Comparison of ENCODE assay signal across 2 cellular contexts in the genomic region with DNA sequence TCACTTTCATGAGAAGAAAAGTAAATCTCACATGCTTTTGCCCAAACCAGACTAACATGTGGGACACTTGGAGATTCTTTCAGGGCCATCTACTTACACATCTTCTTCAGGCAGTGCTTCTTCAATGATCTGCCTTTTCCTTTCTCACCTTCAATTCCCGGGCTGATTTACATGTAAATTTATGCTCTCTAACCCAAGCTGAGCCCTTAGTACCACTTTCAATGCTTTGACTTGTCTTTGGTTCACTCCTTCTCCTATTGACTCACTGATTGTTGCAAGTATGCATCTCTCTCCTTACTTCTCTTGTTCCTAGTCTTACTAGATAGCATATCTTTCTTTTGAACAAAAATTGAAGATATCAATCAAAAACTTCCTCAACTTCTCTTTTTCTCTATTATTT.
TF ChIP-seq lines count a peak whose summit lies in the region.

No MANE protein-coding gene starts in this region.

TF ChIP-seq in GM23338, 12 proteins besides CTCF, POLR2A, EP300 and RAD21 (continued from another document):
- TF ChIP-seq REST (IDR thresholded peaks at IDR 0.05; ENCODE audit: unreplicated experiment) (no peak), CREB1 (CRISPR knock-in tag; IDR thresholded peaks at IDR 0.05; ENCODE audit: low read depth) (no peak), EZH2phosphoT487 (IDR thresholded peaks at IDR 0.05; ENCODE audit: unreplicated experiment) (no peak), ZNF114 (CRISPR knock-in tag; IDR thresholded peaks at IDR 0.05) (no peak), ETS1 (IDR thresholded peaks at IDR 0.05) (no peak), ZNF331 (CRISPR knock-in tag; IDR thresholded peaks at IDR 0.05; ENCODE audit: low read depth) (no peak), NANOG (IDR thresholded peaks at IDR 0.05; ENCODE audit: borderline replicate concordance) (no peak)

TF ChIP-seq in WTC11, 78 proteins besides CTCF, POLR2A, EP300 and RAD21 (continued from another document):
- TF ChIP-seq ZNF532 (CRISPR knock-in tag; IDR thresholded peaks at IDR 0.05; ENCODE audit: borderline replicate concordance) (no peak), FOXP4 (CRISPR knock-in tag; IDR thresholded peaks at IDR 0.05) (no peak), PRDM15 (CRISPR knock-in tag; IDR thresholded peaks at IDR 0.05) (no peak), FOXJ3 (CRISPR knock-in tag; IDR thresholded peaks at IDR 0.05; ENCODE audit: borderline replicate concordance) (no peak), ZNF317 (CRISPR knock-in tag; IDR thresholded peaks at IDR 0.05; ENCODE audit: borderline replicate concordance, low read depth) (no peak), ZNF232 (CRISPR knock-in tag; IDR thresholded peaks at IDR 0.05) (no peak), ATF1 (CRISPR knock-in tag; IDR thresholded peaks at IDR 0.05) (no peak), TEAD4 (CRISPR knock-in tag; IDR thresholded peaks at IDR 0.05) (no peak), ERG (CRISPR knock-in tag; IDR thresholded peaks at IDR 0.05) (no peak)
- TF ChIP-seq, protein P1, sequence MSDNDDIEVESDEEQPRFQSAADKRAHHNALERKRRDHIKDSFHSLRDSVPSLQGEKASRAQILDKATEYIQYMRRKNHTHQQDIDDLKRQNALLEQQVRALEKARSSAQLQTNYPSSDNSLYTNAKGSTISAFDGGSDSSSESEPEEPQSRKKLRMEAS (CRISPR knock-in tag; IDR thresholded peaks at IDR 0.05): no peak
- TF ChIP-seq, protein P2, sequence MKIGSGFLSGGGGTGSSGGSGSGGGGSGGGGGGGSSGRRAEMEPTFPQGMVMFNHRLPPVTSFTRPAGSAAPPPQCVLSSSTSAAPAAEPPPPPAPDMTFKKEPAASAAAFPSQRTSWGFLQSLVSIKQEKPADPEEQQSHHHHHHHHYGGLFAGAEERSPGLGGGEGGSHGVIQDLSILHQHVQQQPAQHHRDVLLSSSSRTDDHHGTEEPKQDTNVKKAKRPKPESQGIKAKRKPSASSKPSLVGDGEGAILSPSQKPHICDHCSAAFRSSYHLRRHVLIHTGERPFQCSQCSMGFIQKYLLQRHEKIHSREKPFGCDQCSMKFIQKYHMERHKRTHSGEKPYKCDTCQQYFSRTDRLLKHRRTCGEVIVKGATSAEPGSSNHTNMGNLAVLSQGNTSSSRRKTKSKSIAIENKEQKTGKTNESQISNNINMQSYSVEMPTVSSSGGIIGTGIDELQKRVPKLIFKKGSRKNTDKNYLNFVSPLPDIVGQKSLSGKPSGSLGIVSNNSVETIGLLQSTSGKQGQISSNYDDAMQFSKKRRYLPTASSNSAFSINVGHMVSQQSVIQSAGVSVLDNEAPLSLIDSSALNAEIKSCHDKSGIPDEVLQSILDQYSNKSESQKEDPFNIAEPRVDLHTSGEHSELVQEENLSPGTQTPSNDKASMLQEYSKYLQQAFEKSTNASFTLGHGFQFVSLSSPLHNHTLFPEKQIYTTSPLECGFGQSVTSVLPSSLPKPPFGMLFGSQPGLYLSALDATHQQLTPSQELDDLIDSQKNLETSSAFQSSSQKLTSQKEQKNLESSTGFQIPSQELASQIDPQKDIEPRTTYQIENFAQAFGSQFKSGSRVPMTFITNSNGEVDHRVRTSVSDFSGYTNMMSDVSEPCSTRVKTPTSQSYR (CRISPR knock-in tag; IDR thresholded peaks at IDR 0.05): no peak
TF ChIP-seq in WTC11: peak in this region for 0.
